ENCODE assay signal across 20 cellular contexts in the genomic region with DNA sequence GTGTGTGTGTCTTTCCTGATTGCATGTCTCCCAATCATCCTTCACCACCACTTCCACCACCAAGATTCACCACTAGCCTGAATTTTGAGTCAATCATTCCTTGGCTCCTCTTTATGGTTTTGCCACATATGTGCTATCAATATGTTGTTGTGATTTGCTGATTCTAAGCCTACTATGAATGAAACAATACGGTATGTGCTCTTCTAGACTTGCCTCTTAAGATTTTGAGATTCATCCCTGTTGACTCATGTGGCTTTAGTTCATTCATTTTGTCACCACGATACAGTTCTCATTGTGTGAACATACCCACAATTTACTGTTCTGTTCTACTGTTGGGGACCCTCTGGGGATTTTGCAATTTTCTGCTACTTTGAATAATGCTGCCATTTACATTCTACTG. TPM values are rescaled to one million over a fixed set of nuclear protein-coding genes. Genes with fewer than 3 reads are reported as not detected.
A peak's percentile ranks its signal among the peaks of the same experiment; 100 is the strongest.
DNase-seq lines count a peak whose midpoint lies in the region; ATAC-seq lines count a peak whose summit lies in the region.
"Had no signal": no experiment of that assay in that cellular context is flagged by ENCODE, and none has a peak within 500 bp of the region (broad histone marks: within the 10 kb centered on the region; RNA-seq: fewer than 3 reads in every experiment).

No MANE protein-coding gene starts in this region.

- H3K4me1 ChIP-seq in GM23248 (ENCODE audit: insufficient read depth) (peaks cover 17% of the 10 kb centered on the region), SJCRH30 (peaks cover 12% of the 10 kb centered on the region)
- H3K4me1 ChIP-seq: BLaER1 had no signal

- ATAC-seq in sciatic nerve (peak; percentile 15), HG02981 (IDR thresholded peaks at IDR 0.05; ENCODE audit: unreplicated experiment) (no peak)
- ATAC-seq: natural killer cell had no signal

- in situ Hi-C loops in GM23248 (cut with MboI) = no loop called here

- H3K4me2 ChIP-seq in GM23248 (ENCODE audit: unreplicated experiment) = peak overlapping the region; percentile 34
- H3K4me2 ChIP-seq: BLaER1, PC-9 had no signal

- H3K27ac ChIP-seq in GM23248 (peak overlapping the region; percentile 75), SJCRH30 (peak overlapping the region; percentile 75)
- H3K27ac ChIP-seq: BLaER1, PC-9, SK-N-MC, skin epidermis had no signal

- H4K20me1 ChIP-seq in GM23248 (ENCODE audit: insufficient read depth) = no peaks in the 10 kb centered on the region

- intact Hi-C loops in sciatic nerve (cut with DNase I) = no loop called here

- H3K9ac ChIP-seq in GM23248 = peak overlapping the region; percentile 42
- H3K9ac ChIP-seq: BLaER1 had no signal

- H3K36me3 ChIP-seq in GM23248 (ENCODE audit: low read depth) (no peaks in the 10 kb centered on the region), SJCRH30 (no peaks in the 10 kb centered on the region)
- H3K36me3 ChIP-seq: HAP-1 had no signal

- H3F3A ChIP-seq in GM23248 (ENCODE audit: insufficient read depth) = peaks cover 21% of the 10 kb centered on the region

- no peak overlapping the region for H2AFZ ChIP-seq in GM23248
- H2AFZ ChIP-seq: PC-9 had no signal

- H3K4me3 ChIP-seq in GM23248 (no peak overlapping the region), SJCRH30 (no peak overlapping the region)
- H3K4me3 ChIP-seq: BLaER1, HAP-1, PC-9, SK-N-MC, skin epidermis had no signal

- no peaks in the 10 kb centered on the region for H3K9me2 ChIP-seq in GM23248 (ENCODE audit: insufficient read depth)

- peak; percentile 72 for DNase-seq in GM23248
- no peak for DNase-seq in SJCRH30
- DNase-seq in fibroblast of gingiva (ENCODE audit: low read depth) = peak; percentile 28
- no peak for DNase-seq in sciatic nerve (ENCODE audit: low spot score)
- DNase-seq in activated CD4-positive, CD25-positive, alpha-beta regulatory T cell (lab: John Stamatoyannopoulos, UW) = no peak
- no peak for DNase-seq in NCI-H748 (lab: John Stamatoyannopoulos, UW; ENCODE audit: unreplicated experiment)
- DNase-seq: activated CD4-positive, alpha-beta T cell treated with anti-CD3 and anti-CD28 coated beads, Interleukin-2, amount 10 ng/mL, durations not matched to agents 24 days and 14 days; activated naive CD4-positive, alpha-beta T cell treated with anti-CD3 and anti-CD28 coated beads, Interleukin-2, amount 10 ng/mL, durations not matched to agents 7 days and 5 days; kidney; natural killer cell; NCI-H2171; NCI-H82; PC-9; stimulated activated CD4-positive, alpha-beta T cell treated with anti-CD3 and anti-CD28 coated beads, Interleukin-4, amount 100 ng/mL, for 24 hours; substantia nigra had no signal

- no peaks in the 10 kb centered on the region for H3K9me3 ChIP-seq in GM23248 (ENCODE audit: low read depth)
- no peaks in the 10 kb centered on the region for H3K9me3 ChIP-seq in SJCRH30 (replicated peaks)
- H3K9me3 ChIP-seq: BLaER1, HAP-1 had no signal

- H3K79me2 ChIP-seq in GM23248 (ENCODE audit: insufficient read depth) = peaks cover 37% of the 10 kb centered on the region

- 39 to 47% methylated on average over 2 of the region's 2 CpGs for WGBS in GM23248 (ENCODE audit: low coverage in 1 of 2, low lambda C conversion rate in 2 of 2, missing lambda C conversion rate in 2 of 2), 2 experiments

- H3K27me3 ChIP-seq in GM23248 (replicated peaks; ENCODE audit: insufficient read depth) (no peaks in the 10 kb centered on the region), SJCRH30 (no peaks in the 10 kb centered on the region)
- H3K27me3 ChIP-seq: BLaER1 had no signal

RNA-seq across cellular contexts. Expression of a gene that starts 30.2 kb away (rescaled TPM):
- total RNA-seq in GM23248 (2014; rRNA removed; shearing (Covaris generic)) = 53.6 and 71.3 TPM in 2 replicates
- 22.7 and 25.1 TPM in 2 replicates for polyA plus RNA-seq in GM23248 (2016; fragmentation: Nextera tagmentation; extraction: Ambion mirVana)
- 13.4 and 14.7 TPM in 2 replicates for total RNA-seq in SJCRH30 (2014; rRNA removed; shearing (Covaris generic))
- total RNA-seq in sciatic nerve = 54.7 TPM

Comparison
In these comparisons a context has a peak if more than half of its experiments do, and no peak if none do; other contexts are left out.
1. DNase-seq: peak in GM23248 (single experiment) and fibroblast of gingiva (single experiment); none in SJCRH30 (0 of 2), sciatic nerve (single experiment), activated CD4-positive, CD25-positive, alpha-beta regulatory T cell (0 of 4) and NCI-H748 (single experiment).